18 cellular contexts compared by ENCODE assay signal in the genomic region with DNA sequence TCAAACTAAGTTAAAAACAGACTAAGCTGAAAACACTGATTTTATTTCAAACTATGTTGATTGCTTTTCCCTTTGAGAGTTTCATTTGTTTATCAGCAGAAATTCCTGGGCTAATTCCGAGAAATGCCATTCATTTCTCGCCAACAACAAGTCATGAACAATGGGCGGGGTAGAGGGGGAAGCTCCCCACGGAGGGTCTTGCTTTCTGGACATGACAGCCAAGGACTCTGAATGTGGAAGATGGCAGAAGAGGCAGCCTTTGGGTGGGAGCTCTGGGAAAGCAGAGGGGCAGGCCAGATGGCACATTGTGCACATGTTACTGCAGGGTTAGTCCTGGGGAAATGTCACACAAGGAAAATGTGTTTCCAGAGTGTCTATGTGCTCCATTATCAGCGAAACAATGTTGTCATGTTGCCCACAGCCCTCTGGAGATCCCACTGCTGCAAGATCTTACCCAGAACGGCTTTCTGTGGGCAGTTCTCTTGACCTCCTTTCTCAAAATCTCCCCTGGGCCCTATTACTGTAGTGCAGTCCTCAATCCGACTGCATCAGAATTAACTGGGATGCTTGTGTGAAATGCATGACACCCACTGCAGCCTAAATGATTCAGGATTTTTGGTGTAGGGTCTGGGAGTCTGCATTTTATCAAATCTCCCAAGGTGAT. TPM values are rescaled to one million over a fixed set of nuclear protein-coding genes. Genes with fewer than 3 reads are reported as not detected.
DNase-seq lines count a peak whose midpoint lies in the region; ATAC-seq and TF ChIP-seq lines count a peak whose summit lies in the region.
"Had no signal": no experiment of that assay in that cellular context is flagged by ENCODE, and none has a peak within 500 bp of the region (broad histone marks: within the 10 kb centered on the region; RNA-seq: fewer than 3 reads in every experiment).

No MANE protein-coding gene starts in this region.

- H3K4me1 Mint-ChIP-seq in endodermal cell = peaks cover 18% of the 10 kb centered on the region

- no peaks in the 10 kb centered on the region for H3K36me3 Mint-ChIP-seq in endodermal cell (ENCODE audit: low read depth)
- H3K36me3 Mint-ChIP-seq: CD14-positive monocyte; CD8-positive, alpha-beta T cell had no signal

- TF ChIP-seq POLR2A in gastroesophageal sphincter (IDR thresholded peaks at IDR 0.05) = no peak
- TF ChIP-seq POLR2A in tibial nerve (IDR thresholded peaks at IDR 0.05) = no peak
- TF ChIP-seq POLR2A in stomach (IDR thresholded peaks at IDR 0.05) = no peak

- TF ChIP-seq CTCF in endodermal cell (conservative IDR thresholded peaks at IDR 0.05) = no peak
- TF ChIP-seq CTCF in gastroesophageal sphincter (IDR thresholded peaks at IDR 0.05) = no peak
- TF ChIP-seq CTCF in omental fat pad (IDR thresholded peaks at IDR 0.05) = no peak
- TF ChIP-seq CTCF in tibial nerve (IDR thresholded peaks at IDR 0.05) = no peak
- no peak for TF ChIP-seq CTCF in stomach (IDR thresholded peaks at IDR 0.05)

- no peaks in the 10 kb centered on the region for H3K27me3 ChIP-seq in endodermal cell (ENCODE audit: control insufficient read depth, insufficient read depth, low read length, poor library complexity, severe bottlenecking)
- no peaks in the 10 kb centered on the region for H3K27me3 ChIP-seq in gastroesophageal sphincter
- H3K27me3 ChIP-seq in tibial nerve = peaks cover 0 to 3% of the 10 kb centered on the region in 2 donors
- H3K27me3 ChIP-seq in stomach = peaks cover 0 to 6% (median 0%) of the 10 kb centered on the region in 3 donors

- H3K27me3 Mint-ChIP-seq in endodermal cell (ENCODE audit: insufficient read depth) = no peaks in the 10 kb centered on the region

- WGBS in endodermal cell (ENCODE audit: insufficient coverage in 1 of 2, insufficient read length in 1 of 2), 2 experiments = 76 to 79% methylated on average over 3 to 7 of the region's 7 CpGs
- WGBS in gastroesophageal sphincter (ENCODE audit: low coverage in 1 of 2), 2 donors = 45 to 51% methylated on average over 6 of the region's 7 CpGs
- WGBS in tibial nerve, 2 donors = 6 to 35% methylated on average over 7 of the region's 7 CpGs
- 40 to 61% (median 53%) methylated on average over 7 of the region's 7 CpGs for WGBS in stomach, 5 donors

- intact Hi-C loops in stomach (cut with DNase I; ENCODE audit: low total_unique reads) = no loop called here

- H3K9me3 ChIP-seq in endodermal cell (ENCODE audit: control insufficient read depth, low read length) = no peaks in the 10 kb centered on the region
- H3K9me3 ChIP-seq in gastroesophageal sphincter = no peaks in the 10 kb centered on the region
- H3K9me3 ChIP-seq in tibial nerve = no peaks in the 10 kb centered on the region
- H3K9me3 ChIP-seq in stomach = no peaks in the 10 kb centered on the region
- H3K9me3 ChIP-seq: A549 had no signal

- ATAC-seq in gastroesophageal sphincter (peak; percentile 28), omental fat pad (ENCODE audit: low FRiP score) (peak; percentile 27), esophagus mucosa (no peak), GM18907 (IDR thresholded peaks at IDR 0.05; ENCODE audit: unreplicated experiment) (no peak)
- ATAC-seq: A549; CD8-positive, alpha-beta T cell had no signal

- H3K4me3 Mint-ChIP-seq in endodermal cell = no peak overlapping the region
- H3K4me3 Mint-ChIP-seq: CD14-positive monocyte; CD8-positive, alpha-beta T cell; H9 had no signal

- DNase-seq in endodermal cell = peak; percentile 48
- no peak for DNase-seq in omental fat pad (ENCODE audit: low spot score)
- no peak for DNase-seq in tibial nerve (ENCODE audit: low spot score in 2 of 2)
- DNase-seq in stomach = no peak
- DNase-seq in NCI-H1092 (lab: John Stamatoyannopoulos, UW) = no peak
- DNase-seq: CD8-positive, alpha-beta T cell; COR-L47; DMS153; DMS79 treated with DMSO at 0.1 percent for 48 hours; EL; GOT3; H9 had no signal

- H3K4me3 ChIP-seq in endodermal cell (ENCODE audit: low read length) = no peak overlapping the region
- H3K4me3 ChIP-seq in gastroesophageal sphincter = no peak overlapping the region
- no peak overlapping the region for H3K4me3 ChIP-seq in tibial nerve
- no peak overlapping the region for H3K4me3 ChIP-seq in stomach
- H3K4me3 ChIP-seq: A549 had no signal

- no peak overlapping the region for H3K27ac ChIP-seq in endodermal cell (ENCODE audit: low read depth, low read length)
- H3K27ac ChIP-seq in gastroesophageal sphincter = no peak overlapping the region
- peak overlapping the region in 3 of 4 donors; percentile 34 to 73 (median 66) for H3K27ac ChIP-seq in tibial nerve
- no peak overlapping the region for H3K27ac ChIP-seq in stomach
- H3K27ac ChIP-seq: A549, HL-60 had no signal

- no peaks in the 10 kb centered on the region for H3K9me3 Mint-ChIP-seq in endodermal cell
- H3K9me3 Mint-ChIP-seq: CD8-positive, alpha-beta T cell; H9 had no signal

- no peaks in the 10 kb centered on the region for H3K36me3 ChIP-seq in endodermal cell (ENCODE audit: control insufficient read depth, insufficient read depth, low read length)
- no peaks in the 10 kb centered on the region for H3K36me3 ChIP-seq in gastroesophageal sphincter
- no peaks in the 10 kb centered on the region for H3K36me3 ChIP-seq in tibial nerve
- H3K36me3 ChIP-seq in stomach = no peaks in the 10 kb centered on the region

- H3K27ac Mint-ChIP-seq in endodermal cell = peak overlapping the region; percentile 72
- H3K27ac Mint-ChIP-seq: CD14-positive monocyte; CD8-positive, alpha-beta T cell had no signal

- H3K9ac ChIP-seq in endodermal cell (ENCODE audit: extremely low read depth, low read length, poor library complexity, severe bottlenecking) = no peak overlapping the region

- no peaks in the 10 kb centered on the region for H3K4me1 ChIP-seq in endodermal cell (ENCODE audit: control insufficient read depth, insufficient read depth, low read length)
- peaks cover 0 to 22% (median 0%) of the 10 kb centered on the region in 3 donors for H3K4me1 ChIP-seq in gastroesophageal sphincter
- peaks cover 0 to 38% (median 0%) of the 10 kb centered on the region in 4 donors for H3K4me1 ChIP-seq in tibial nerve
- H3K4me1 ChIP-seq in stomach = no peaks in the 10 kb centered on the region
- H3K4me1 ChIP-seq: A549 had no signal

- TF ChIP-seq EP300 in gastroesophageal sphincter (IDR thresholded peaks at IDR 0.05) (no peak), tibial nerve (IDR thresholded peaks at IDR 0.05) (no peak), stomach (IDR thresholded peaks at IDR 0.05) (no peak)

RNA-seq across cellular contexts. Expression of a gene that starts 45.0 kb away (rescaled TPM):
- total RNA-seq in endodermal cell (1 to 10 TPM; 2.2 to 3.6 TPM), gastroesophageal sphincter (100 to 1,000 TPM; 154 to 403 (median 281) TPM), omental fat pad (100 to 1,000 TPM in 3 of 4 donors, 10 to 100 TPM in 1; 45.1 to 264 (median 207) TPM), tibial nerve (100 to 1,000 TPM; 107 to 170 (median 152) TPM), stomach (100 to 1,000 TPM in 1 of 5 donors, 10 to 100 TPM in 1, 1 to 10 TPM in 3; 3.2 to 140 (median 7.0) TPM), esophagus mucosa (1.7 TPM)
- 9.0 TPM for polyA plus RNA-seq in endodermal cell (2013, experiment 1 of 2)
- 7.3 TPM for polyA plus RNA-seq in endodermal cell (2013, experiment 2 of 2)
- 10 to 100 TPM in 1 of 3 donors, 1 to 10 TPM in 2; 2.6 to 10.5 (median 3.3) TPM for polyA plus RNA-seq in stomach
- total RNA-seq: CD8-positive, alpha-beta T cell had no signal
- polyA plus RNA-seq: A549, CD14-positive monocyte had no signal

Comparison
In these comparisons a context has a peak if more than half of its experiments do, and no peak if none do; other contexts are left out.
1. H3K27ac ChIP-seq: peak in tibial nerve (3 of 4); none in endodermal cell (single experiment), gastroesophageal sphincter (0 of 4) and stomach (0 of 5).
2. ATAC-seq: peak in gastroesophageal sphincter (single experiment) and omental fat pad (single experiment); none in esophagus mucosa (single experiment) and GM18907 (single experiment).